In the genomic region with DNA sequence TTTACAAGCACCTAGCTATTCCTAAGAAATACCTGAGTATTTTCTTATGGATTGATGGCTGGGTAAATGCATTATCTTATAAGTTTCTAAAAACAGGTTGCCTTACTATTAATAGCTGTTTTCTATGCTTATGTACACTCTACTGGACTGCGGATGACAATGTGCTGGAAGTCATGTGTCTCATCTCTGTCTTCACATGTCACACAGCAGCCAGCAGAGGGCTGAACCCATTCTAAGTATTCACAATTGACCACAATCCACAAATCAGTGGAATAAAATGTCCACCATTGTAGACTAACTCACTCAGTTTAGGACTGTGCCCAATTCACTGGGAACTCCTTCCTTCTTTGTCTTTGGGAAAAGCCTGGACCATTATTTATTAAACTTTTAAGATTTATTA, we compare ENCODE assay signal across 1 cellular context.
TF ChIP-seq lines count a peak whose summit lies in the region.

No MANE protein-coding gene starts in this region.

TF ChIP-seq in HepG2, 621 proteins besides CTCF, POLR2A, EP300 and RAD21 (continued from another document):
- TF ChIP-seq, protein P1, sequence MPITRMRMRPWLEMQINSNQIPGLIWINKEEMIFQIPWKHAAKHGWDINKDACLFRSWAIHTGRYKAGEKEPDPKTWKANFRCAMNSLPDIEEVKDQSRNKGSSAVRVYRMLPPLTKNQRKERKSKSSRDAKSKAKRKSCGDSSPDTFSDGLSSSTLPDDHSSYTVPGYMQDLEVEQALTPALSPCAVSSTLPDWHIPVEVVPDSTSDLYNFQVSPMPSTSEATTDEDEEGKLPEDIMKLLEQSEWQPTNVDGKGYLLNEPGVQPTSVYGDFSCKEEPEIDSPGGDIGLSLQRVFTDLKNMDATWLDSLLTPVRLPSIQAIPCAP (CRISPR knock-in tag; IDR thresholded peaks at IDR 0.05; ENCODE audit: low read depth) = no peak
- no peak for TF ChIP-seq DMAP1 (CRISPR knock-in tag; IDR thresholded peaks at IDR 0.05)
